ENCODE assay signal across 11 cellular contexts in the genomic region with DNA sequence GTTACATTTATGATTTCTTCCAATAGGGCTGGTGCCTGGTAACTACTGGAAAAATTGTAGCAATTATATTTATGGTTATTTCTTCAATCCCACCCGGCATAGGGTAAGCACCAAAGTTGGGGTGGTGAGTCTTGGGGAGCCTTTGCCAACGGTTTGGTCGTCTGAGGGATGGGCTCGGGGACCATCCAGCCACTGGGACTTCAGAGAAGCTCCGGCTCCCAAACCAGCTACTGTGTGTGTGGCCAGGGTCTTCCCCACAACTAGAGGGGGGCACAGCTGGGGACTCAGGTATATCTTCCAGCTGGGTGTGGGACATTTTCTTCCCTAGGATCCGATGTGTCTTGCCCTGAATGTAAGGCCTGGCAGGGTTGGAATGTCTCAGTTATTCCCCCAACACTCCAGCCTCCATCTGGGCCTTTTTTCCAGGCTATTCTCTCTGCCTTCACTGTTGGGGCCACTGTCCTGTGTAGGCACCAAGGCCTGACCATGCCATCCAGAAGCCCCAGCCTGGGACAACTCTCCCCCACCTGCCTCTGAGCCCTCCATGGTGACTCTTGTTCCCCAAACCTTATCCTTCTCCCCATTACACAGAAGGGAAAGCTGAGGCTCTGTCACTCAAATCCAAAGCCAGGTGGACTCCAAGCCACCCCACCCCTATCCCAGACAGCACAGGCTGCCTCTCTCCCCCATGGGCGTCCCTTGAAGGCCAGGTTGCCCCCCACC. TPM values are rescaled to one million over a fixed set of nuclear protein-coding genes. Genes with fewer than 3 reads are reported as not detected.
A peak's percentile ranks its signal among the peaks of the same experiment; 100 is the strongest.
DNase-seq lines count a peak whose midpoint lies in the region; ATAC-seq and TF ChIP-seq lines count a peak whose summit lies in the region.
"Had no signal": no experiment of that assay in that cellular context is flagged by ENCODE, and none has a peak within 500 bp of the region (broad histone marks: within the 10 kb centered on the region; RNA-seq: fewer than 3 reads in every experiment).

No MANE protein-coding gene starts in this region.

- peak overlapping the region; percentile 71 for H3K27ac ChIP-seq in VCaP
- H3K27ac ChIP-seq in left lung: peak overlapping the region; percentile 48 to 88
- H3K27ac ChIP-seq in tibial artery: peak overlapping the region; percentile 4 to 49

- DNase-seq in activated T-cell treated with anti-CD3 and anti-CD28 coated beads, Interleukin-2, amount 50 U/mL, for 4 hours: no peak
- no peak for DNase-seq in activated T-cell treated with anti-CD3 and anti-CD28 coated beads, Interleukin-2, amount 50 U/mL, for 48 hours
- no peak for DNase-seq in left lung
- DNase-seq in tibial artery: no peak
- DNase-seq in SKM-1 treated with dmso at 0.1 percent for 144 hours (lab: John Stamatoyannopoulos, UW; ENCODE audit: unreplicated experiment): no peak
- no peak for DNase-seq in left colon
- DNase-seq: glutamatergic neuron had no signal

- no peaks in the 10 kb centered on the region for H3K9me3 Mint-ChIP-seq in activated T-cell treated with anti-CD3 and anti-CD28 coated beads, Interleukin-2, amount 50 U/mL, for 4 hours

- no peaks in the 10 kb centered on the region for H3K27me3 Mint-ChIP-seq in activated T-cell treated with anti-CD3 and anti-CD28 coated beads, Interleukin-2, amount 50 U/mL, for 4 hours (ENCODE audit: low read depth)

- H3K4me1 Mint-ChIP-seq in activated T-cell treated with anti-CD3 and anti-CD28 coated beads, Interleukin-2, amount 50 U/mL, for 4 hours (ENCODE audit: low read depth): peaks cover 14% of the 10 kb centered on the region

- H3K36me3 ChIP-seq in left lung (peaks cover 0 to 49% of the 10 kb centered on the region in 2 donors), tibial artery (peaks cover 2 to 25% (median 19%) of the 10 kb centered on the region in 3 donors)

- H3K4me3 ChIP-seq in left lung: peak overlapping the region in 1 of 2 donors; percentile 76
- H3K4me3 ChIP-seq in tibial artery: no peak overlapping the region

- no peaks in the 10 kb centered on the region for H3K9me3 ChIP-seq in left lung
- no peaks in the 10 kb centered on the region for H3K9me3 ChIP-seq in tibial artery

- no peak for TF ChIP-seq CTCF in VCaP (conservative IDR thresholded peaks at IDR 0.05)
- no peak for TF ChIP-seq CTCF in left lung (IDR thresholded peaks at IDR 0.05)
- no peak for TF ChIP-seq CTCF in tibial artery (IDR thresholded peaks at IDR 0.05)

- H3K4me1 ChIP-seq in left lung: peaks cover 4 to 88% of the 10 kb centered on the region in 2 donors
- H3K4me1 ChIP-seq in tibial artery: peaks cover 0 to 17% (median 11%) of the 10 kb centered on the region in 4 donors

- intact Hi-C loops in left lung (cut with DNase I) (no loop called here), tibial artery (cut with DNase I; ENCODE audit: low total_unique reads) (no loop called here), left colon (cut with DNase I, micrococcal nuclease) (no loop called here)

- H3K27me3 ChIP-seq in left lung (no peaks in the 10 kb centered on the region), tibial artery (peaks cover 0 to under 1% of the 10 kb centered on the region in 2 donors)

- H3K36me3 Mint-ChIP-seq in activated T-cell treated with anti-CD3 and anti-CD28 coated beads, Interleukin-2, amount 50 U/mL, for 4 hours (ENCODE audit: insufficient read depth): peaks cover 8% of the 10 kb centered on the region

- peak overlapping the region; percentile 43 for H3K4me3 Mint-ChIP-seq in activated T-cell treated with anti-CD3 and anti-CD28 coated beads, Interleukin-2, amount 50 U/mL, for 4 hours

- no peak for ATAC-seq in activated T-cell treated with anti-CD3 and anti-CD28 coated beads, Interleukin-2, amount 50 U/mL, for 4 hours
- ATAC-seq in left lung (no peak), GM18907 (IDR thresholded peaks at IDR 0.05; ENCODE audit: unreplicated experiment) (no peak), left colon (no peak)

RNA-seq across cellular contexts. Expression of a gene that starts 1.1 kb away (rescaled TPM):
- total RNA-seq in activated T-cell treated with anti-CD3 and anti-CD28 coated beads, Interleukin-2, amount 50 U/mL, for 4 hours: 10 to 100 TPM; 13.6 to 36.7 (median 13.8) TPM
- total RNA-seq in left lung (100 to 1,000 TPM; 577 to 986 TPM), left colon (10 to 100 TPM; 47.5 to 79.3 TPM)

RNA-seq across cellular contexts. Expression of a gene that starts 19.5 kb away (rescaled TPM):
- 10 to 100 TPM; 16.5 to 21.4 (median 19.6) TPM for total RNA-seq in activated T-cell treated with anti-CD3 and anti-CD28 coated beads, Interleukin-2, amount 50 U/mL, for 4 hours
- total RNA-seq in left lung (10 to 100 TPM; 34.1 to 35.3 TPM), left colon (10 to 100 TPM; 37.4 to 41.1 TPM)

RNA-seq across cellular contexts. Expression of a gene that starts 20.5 kb away (rescaled TPM):
- 10 to 100 TPM; 33.9 to 39.7 (median 35.7) TPM for total RNA-seq in activated T-cell treated with anti-CD3 and anti-CD28 coated beads, Interleukin-2, amount 50 U/mL, for 4 hours
- total RNA-seq in left lung: 10 to 100 TPM; 10.3 to 14.8 TPM
- 10 to 100 TPM in 1 of 2 donors, 1 to 10 TPM in 1; 9.9 to 15.4 TPM for total RNA-seq in left colon

RNA-seq across cellular contexts. Expression of a gene that starts 31.4 kb away (rescaled TPM):
- total RNA-seq in activated T-cell treated with anti-CD3 and anti-CD28 coated beads, Interleukin-2, amount 50 U/mL, for 4 hours: 1 to 10 TPM; 3.6 to 8.0 (median 6.6) TPM
- 1 to 10 TPM; 3.1 to 4.4 TPM for total RNA-seq in left lung
- total RNA-seq in left colon: 1 to 10 TPM; 6.3 to 6.9 TPM

RNA-seq across cellular contexts. Expression of a gene that starts 53.7 kb away (rescaled TPM):
- not detected for total RNA-seq in activated T-cell treated with anti-CD3 and anti-CD28 coated beads, Interleukin-2, amount 50 U/mL, for 4 hours
- 10 to 100 TPM in 1 of 2 donors, 1 to 10 TPM in 1; 3.7 to 11.3 TPM for total RNA-seq in left lung
- total RNA-seq in left colon: 1 to 10 TPM; 2.5 to 4.3 TPM
- total RNA-seq: mononuclear cell; T-helper 2 cell treated with Interferon-gamma antibody and Interleukin-4, amounts not matched to agents 100 ng/mL and 5 ng/mL, for 36 hours had no signal

Comparison
In these comparisons a context has a peak if more than half of its experiments do, and no peak if none do; other contexts are left out.
1. RNA of a gene that starts 1.1 kb away (total RNA-seq): 577 to 986 TPM in left lung; 47.5 to 79.3 TPM in left colon and 13.6 to 36.7 TPM in activated T-cell treated with anti-CD3 and anti-CD28 coated beads, Interleukin-2, amount 50 U/mL, for 4 hours; every median in the first group is over 4 times any median in the second.
2. Peak in every context shown above with its lines, with median percentiles within 50 percentile points of each other: H3K27ac ChIP-seq.